3 cellular contexts compared by ENCODE assay signal in the genomic region with DNA sequence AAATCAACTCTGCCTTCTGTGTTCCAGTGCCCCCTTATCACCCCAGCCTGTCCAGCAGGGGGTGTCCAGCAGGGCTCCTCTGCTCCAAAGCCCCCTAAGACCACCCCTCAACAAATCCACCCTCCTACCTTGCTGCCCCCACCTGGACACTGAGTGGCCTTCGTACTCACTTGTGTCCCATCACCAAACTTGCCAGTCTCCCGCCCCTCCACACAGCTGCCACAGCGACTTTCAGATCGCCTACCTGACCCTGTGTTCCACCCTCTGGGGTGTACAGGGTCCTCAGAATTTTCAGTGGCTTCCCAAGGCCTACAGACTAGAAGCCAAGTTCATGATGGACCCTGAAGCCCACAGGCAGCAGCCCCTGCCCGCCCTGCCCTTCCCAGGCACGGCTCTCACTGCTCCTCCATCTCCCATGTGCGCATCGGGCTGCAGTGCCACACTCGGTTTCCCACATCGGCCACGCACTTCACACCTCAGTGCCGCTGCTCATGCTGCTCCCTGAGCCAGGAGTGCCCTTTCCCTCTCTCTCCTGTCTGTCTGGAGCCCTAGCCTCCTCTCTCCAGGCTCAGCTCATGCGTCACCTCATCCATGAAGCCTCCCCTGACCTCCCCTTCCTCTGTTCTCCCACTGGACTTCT.
A peak's percentile ranks its signal among the peaks of the same experiment; 100 is the strongest.
TF ChIP-seq lines count a peak whose summit lies in the region.

No MANE protein-coding gene starts in this region.

TF ChIP-seq in GM23338, 12 proteins besides CTCF, POLR2A, EP300 and RAD21 (continues in another document):
- TF ChIP-seq ZNF331 (CRISPR knock-in tag; IDR thresholded peaks at IDR 0.05; ENCODE audit: low read depth) = no peak
- no peak for TF ChIP-seq STAT1 (IDR thresholded peaks at IDR 0.05; ENCODE audit: unreplicated experiment)
- TF ChIP-seq EZH2 (IDR thresholded peaks at IDR 0.05; ENCODE audit: low read depth, unreplicated experiment) = no peak
- TF ChIP-seq ZNF114 (CRISPR knock-in tag; IDR thresholded peaks at IDR 0.05) = no peak
- no peak for TF ChIP-seq JUNB (IDR thresholded peaks at IDR 0.05; ENCODE audit: unreplicated experiment)
- TF ChIP-seq, protein P1, sequence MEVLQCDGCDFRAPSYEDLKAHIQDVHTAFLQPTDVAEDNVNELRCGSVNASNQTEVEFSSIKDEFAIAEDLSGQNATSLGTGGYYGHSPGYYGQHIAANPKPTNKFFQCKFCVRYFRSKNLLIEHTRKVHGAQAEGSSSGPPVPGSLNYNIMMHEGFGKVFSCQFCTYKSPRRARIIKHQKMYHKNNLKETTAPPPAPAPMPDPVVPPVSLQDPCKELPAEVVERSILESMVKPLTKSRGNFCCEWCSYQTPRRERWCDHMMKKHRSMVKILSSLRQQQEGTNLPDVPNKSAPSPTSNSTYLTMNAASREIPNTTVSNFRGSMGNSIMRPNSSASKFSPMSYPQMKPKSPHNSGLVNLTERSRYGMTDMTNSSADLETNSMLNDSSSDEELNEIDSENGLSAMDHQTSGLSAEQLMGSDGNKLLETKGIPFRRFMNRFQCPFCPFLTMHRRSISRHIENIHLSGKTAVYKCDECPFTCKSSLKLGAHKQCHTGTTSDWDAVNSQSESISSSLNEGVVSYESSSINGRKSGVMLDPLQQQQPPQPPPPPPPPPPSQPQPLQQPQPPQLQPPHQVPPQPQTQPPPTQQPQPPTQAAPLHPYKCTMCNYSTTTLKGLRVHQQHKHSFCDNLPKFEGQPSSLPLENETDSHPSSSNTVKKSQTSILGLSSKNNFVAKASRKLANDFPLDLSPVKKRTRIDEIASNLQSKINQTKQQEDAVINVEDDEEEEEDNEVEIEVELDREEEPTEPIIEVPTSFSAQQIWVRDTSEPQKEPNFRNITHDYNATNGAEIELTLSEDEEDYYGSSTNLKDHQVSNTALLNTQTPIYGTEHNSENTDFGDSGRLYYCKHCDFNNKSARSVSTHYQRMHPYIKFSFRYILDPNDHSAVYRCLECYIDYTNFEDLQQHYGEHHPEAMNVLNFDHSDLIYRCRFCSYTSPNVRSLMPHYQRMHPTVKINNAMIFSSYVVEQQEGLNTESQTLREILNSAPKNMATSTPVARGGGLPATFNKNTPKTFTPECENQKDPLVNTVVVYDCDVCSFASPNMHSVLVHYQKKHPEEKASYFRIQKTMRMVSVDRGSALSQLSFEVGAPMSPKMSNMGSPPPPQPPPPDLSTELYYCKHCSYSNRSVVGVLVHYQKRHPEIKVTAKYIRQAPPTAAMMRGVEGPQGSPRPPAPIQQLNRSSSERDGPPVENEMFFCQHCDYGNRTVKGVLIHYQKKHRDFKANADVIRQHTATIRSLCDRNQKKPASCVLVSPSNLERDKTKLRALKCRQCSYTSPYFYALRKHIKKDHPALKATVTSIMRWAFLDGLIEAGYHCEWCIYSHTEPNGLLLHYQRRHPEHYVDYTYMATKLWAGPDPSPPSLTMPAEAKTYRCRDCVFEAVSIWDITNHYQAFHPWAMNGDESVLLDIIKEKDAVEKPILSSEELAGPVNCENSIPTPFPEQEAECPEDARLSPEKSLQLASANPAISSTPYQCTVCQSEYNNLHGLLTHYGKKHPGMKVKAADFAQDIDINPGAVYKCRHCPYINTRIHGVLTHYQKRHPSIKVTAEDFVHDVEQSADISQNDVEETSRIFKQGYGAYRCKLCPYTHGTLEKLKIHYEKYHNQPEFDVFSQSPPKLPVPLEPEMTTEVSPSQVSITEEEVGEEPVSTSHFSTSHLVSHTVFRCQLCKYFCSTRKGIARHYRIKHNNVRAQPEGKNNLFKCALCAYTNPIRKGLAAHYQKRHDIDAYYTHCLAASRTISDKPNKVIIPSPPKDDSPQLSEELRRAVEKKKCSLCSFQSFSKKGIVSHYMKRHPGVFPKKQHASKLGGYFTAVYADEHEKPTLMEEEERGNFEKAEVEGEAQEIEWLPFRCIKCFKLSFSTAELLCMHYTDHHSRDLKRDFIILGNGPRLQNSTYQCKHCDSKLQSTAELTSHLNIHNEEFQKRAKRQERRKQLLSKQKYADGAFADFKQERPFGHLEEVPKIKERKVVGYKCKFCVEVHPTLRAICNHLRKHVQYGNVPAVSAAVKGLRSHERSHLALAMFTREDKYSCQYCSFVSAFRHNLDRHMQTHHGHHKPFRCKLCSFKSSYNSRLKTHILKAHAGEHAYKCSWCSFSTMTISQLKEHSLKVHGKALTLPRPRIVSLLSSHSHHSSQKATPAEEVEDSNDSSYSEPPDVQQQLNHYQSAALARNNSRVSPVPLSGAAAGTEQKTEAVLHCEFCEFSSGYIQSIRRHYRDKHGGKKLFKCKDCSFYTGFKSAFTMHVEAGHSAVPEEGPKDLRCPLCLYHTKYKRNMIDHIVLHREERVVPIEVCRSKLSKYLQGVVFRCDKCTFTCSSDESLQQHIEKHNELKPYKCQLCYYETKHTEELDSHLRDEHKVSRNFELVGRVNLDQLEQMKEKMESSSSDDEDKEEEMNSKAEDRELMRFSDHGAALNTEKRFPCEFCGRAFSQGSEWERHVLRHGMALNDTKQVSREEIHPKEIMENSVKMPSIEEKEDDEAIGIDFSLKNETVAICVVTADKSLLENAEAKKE (CRISPR knock-in tag; IDR thresholded peaks at IDR 0.05) = no peak
- no peak for TF ChIP-seq EZH2phosphoT487 (IDR thresholded peaks at IDR 0.05; ENCODE audit: unreplicated experiment)

TF ChIP-seq in K562, 482 proteins besides CTCF, POLR2A, EP300 and RAD21:
- TF ChIP-seq ZBTB7A (IDR thresholded peaks at IDR 0.05; ENCODE audit: borderline replicate concordance, control insufficient read depth, low read depth, low read length) (peak; percentile 59; the same call in 1 of the 2 replicates), ZNF124 (CRISPR knock-in tag; IDR thresholded peaks at IDR 0.05) (no peak)

TF ChIP-seq in HepG2, 621 proteins besides CTCF, POLR2A, EP300 and RAD21:
- TF ChIP-seq ZBTB38 (CRISPR knock-in tag; IDR thresholded peaks at IDR 0.05) = 0 out of 2 replicates have a peak, but pooled peaks have one; percentile 1
- no peak for TF ChIP-seq KDM4B (CRISPR knock-in tag; IDR thresholded peaks at IDR 0.05)
- TF ChIP-seq MTA1 (CRISPR knock-in tag; IDR thresholded peaks at IDR 0.05; ENCODE audit: borderline replicate concordance) = 0 out of 2 replicates have a peak, but pooled peaks have one; percentile 28
- TF ChIP-seq ZNF878 (CRISPR knock-in tag; IDR thresholded peaks at IDR 0.05) = no peak
